11 cellular contexts compared by ENCODE assay signal in genomic region chr1:228801068-228801467, GRCh38.
"Had no signal": no experiment of that assay in that cellular context is flagged by ENCODE, and none has a peak within 500 bp of the region (broad histone marks: within the 10 kb centered on the region; RNA-seq: fewer than 3 reads in every experiment).

No MANE protein-coding gene starts in this region.

- H3K36me3 Mint-ChIP-seq: stimulated activated effector memory CD8-positive, alpha-beta T cell treated with anti-CD3 and anti-CD28 coated beads, Interleukin-12 subunit alpha, Interleukin-12 subunit beta, amount 100 ng/mL, for 72 hours had no signal

- H3K4me3 ChIP-seq: smooth muscle cell had no signal

- H3K4me3 Mint-ChIP-seq: activated T-cell treated with anti-CD3 and anti-CD28 coated beads, Interleukin-2, amount 50 U/mL, for 4 hours; stimulated activated effector memory CD8-positive, alpha-beta T cell treated with anti-CD3 and anti-CD28 coated beads, Interleukin-12 subunit alpha, Interleukin-12 subunit beta, amount 100 ng/mL, for 72 hours had no signal

- ATAC-seq: activated T-cell treated with anti-CD3 and anti-CD28 coated beads, Interleukin-2, amount 50 U/mL, for 4 hours; right cardiac atrium; stimulated activated effector memory CD8-positive, alpha-beta T cell treated with anti-CD3 and anti-CD28 coated beads, Interleukin-12 subunit alpha, Interleukin-12 subunit beta, amount 100 ng/mL, for 72 hours had no signal

- DNase-seq: activated CD4-positive, alpha-beta T cell treated with anti-CD3 and anti-CD28 coated beads, Interleukin-2, amount 50 U/mL, for 4 hours; activated CD4-positive, CD25-positive, alpha-beta regulatory T cell treated with anti-CD3 and anti-CD28 coated beads, Interleukin-2, amount 50 U/mL, for 72 hours; activated gamma-delta T cell treated with Interleukin-2 at 50 U/mL for 16 hours; activated T-cell treated with anti-CD3 and anti-CD28 coated beads, Interleukin-2, amount 50 U/mL, for 4 hours; hippocampal formation; posterior cingulate gyrus; right cardiac atrium; T-helper 9 cell had no signal

- FAIRE-seq: colon had no signal

- H3K27ac Mint-ChIP-seq: stimulated activated effector memory CD8-positive, alpha-beta T cell treated with anti-CD3 and anti-CD28 coated beads, Interleukin-12 subunit alpha, Interleukin-12 subunit beta, amount 100 ng/mL, for 72 hours had no signal

- H3K4me2 ChIP-seq: smooth muscle cell had no signal
